ENCODE assay signal across 2 cellular contexts in genomic region chr18:57410749-57411148, GRCh38.
TF ChIP-seq lines count a peak whose summit lies in the region.

No MANE protein-coding gene starts in this region.

TF ChIP-seq in HepG2, 621 proteins besides CTCF, POLR2A, EP300 and RAD21 (continued from another document):
- TF ChIP-seq ZNF710 (CRISPR knock-in tag; IDR thresholded peaks at IDR 0.05; ENCODE audit: borderline replicate concordance) (no peak), ONECUT2 (CRISPR knock-in tag; IDR thresholded peaks at IDR 0.05) (no peak), CREB1 (IDR thresholded peaks at IDR 0.05) (no peak), CREB1 (CRISPR knock-in tag; IDR thresholded peaks at IDR 0.05) (no peak), ZNF7 (CRISPR knock-in tag; IDR thresholded peaks at IDR 0.05) (no peak), STAT5B (CRISPR knock-in tag; IDR thresholded peaks at IDR 0.05) (no peak)

TF ChIP-seq in SK-N-SH treated with all-trans-retinoic acid at 6 μM for 48 hours, 23 proteins besides CTCF, POLR2A, EP300 and RAD21 (continued from another document):
- TF ChIP-seq TCF4 (CRISPR knock-in tag; IDR thresholded peaks at IDR 0.05; ENCODE audit: borderline replicate concordance) = peak; percentile 60; the same call in 1 of the 2 replicates
TF ChIP-seq in SK-N-SH treated with all-trans-retinoic acid at 6 μM for 48 hours: peak in this region for 1.
